In genomic region chr13:30617315-30618185, GRCh38 we compare ENCODE assay signal across 1 cellular context.
TF ChIP-seq lines count a peak whose summit lies in the region.

Gene USPL1, plus strand, starts transcription at chr13:30617920. Its CDS starts 3,221 bp downstream, at chr13:30621141.

TF ChIP-seq in K562, 482 proteins besides CTCF, POLR2A, EP300 and RAD21 (continued from another document and continues in another):
- peak; percentile 78; the same call in 1 of the 2 replicates for TF ChIP-seq TOE1 (IDR thresholded peaks at IDR 0.05; ENCODE audit: borderline replicate concordance)
- no peak for TF ChIP-seq TOE1 (CRISPR knock-in tag; IDR thresholded peaks at IDR 0.05; ENCODE audit: borderline replicate concordance, low read depth)
- no peak for TF ChIP-seq ZNF561 (CRISPR knock-in tag; conservative IDR thresholded peaks at IDR 0.05)
- no peak for TF ChIP-seq SIRT6 (IDR thresholded peaks at IDR 0.05; ENCODE audit: low read depth, low read length)
- no peak for TF ChIP-seq FOXJ3 (CRISPR knock-in tag; IDR thresholded peaks at IDR 0.05)
- TF ChIP-seq BCOR (IDR thresholded peaks at IDR 0.05), result 0 out of 2 replicates have a peak, but pooled peaks have one; percentile 6
- no peak for TF ChIP-seq BRD9 (IDR thresholded peaks at IDR 0.05; ENCODE audit: low read depth, partially characterized antibody)
- peak in 1 of 3 experiments; percentile 74 for TF ChIP-seq YY1 (IDR thresholded peaks at IDR 0.05; ENCODE audit: borderline replicate concordance in 1 of 3, control insufficient read depth in 1 of 3, extremely low read depth in 1 of 3, insufficient read depth in 3 of 3, insufficient read length in 1 of 3, insufficient replicate concordance in 2 of 3, low read depth in 1 of 3, low read length in 2 of 3)
- TF ChIP-seq SAFB2 (IDR thresholded peaks at IDR 0.05; ENCODE audit: borderline replicate concordance, low read depth, low read length, severe bottlenecking), result no peak
- TF ChIP-seq CREM (IDR thresholded peaks at IDR 0.05; ENCODE audit: low read depth), result peak; percentile 91
- TF ChIP-seq, protein P1, sequence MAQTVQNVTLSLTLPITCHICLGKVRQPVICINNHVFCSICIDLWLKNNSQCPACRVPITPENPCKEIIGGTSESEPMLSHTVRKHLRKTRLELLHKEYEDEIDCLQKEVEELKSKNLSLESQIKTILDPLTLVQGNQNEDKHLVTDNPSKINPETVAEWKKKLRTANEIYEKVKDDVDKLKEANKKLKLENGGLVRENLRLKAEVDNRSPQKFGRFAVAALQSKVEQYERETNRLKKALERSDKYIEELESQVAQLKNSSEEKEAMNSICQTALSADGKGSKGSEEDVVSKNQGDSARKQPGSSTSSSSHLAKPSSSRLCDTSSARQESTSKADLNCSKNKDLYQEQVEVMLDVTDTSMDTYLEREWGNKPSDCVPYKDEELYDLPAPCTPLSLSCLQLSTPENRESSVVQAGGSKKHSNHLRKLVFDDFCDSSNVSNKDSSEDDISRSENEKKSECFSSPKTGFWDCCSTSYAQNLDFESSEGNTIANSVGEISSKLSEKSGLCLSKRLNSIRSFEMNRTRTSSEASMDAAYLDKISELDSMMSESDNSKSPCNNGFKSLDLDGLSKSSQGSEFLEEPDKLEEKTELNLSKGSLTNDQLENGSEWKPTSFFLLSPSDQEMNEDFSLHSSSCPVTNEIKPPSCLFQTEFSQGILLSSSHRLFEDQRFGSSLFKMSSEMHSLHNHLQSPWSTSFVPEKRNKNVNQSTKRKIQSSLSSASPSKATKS (CRISPR knock-in tag; IDR thresholded peaks at IDR 0.05), result no peak
- TF ChIP-seq ZNF583 (CRISPR knock-in tag; IDR thresholded peaks at IDR 0.05), result no peak
- TF ChIP-seq GTF2A2 (tag; IDR thresholded peaks at IDR 0.05), result peak; percentile 56; the same call in 1 of the 2 replicates
- TF ChIP-seq GATAD2B (IDR thresholded peaks at IDR 0.05; ENCODE audit: borderline replicate concordance), result peak; percentile 44; the same call in 1 of the 2 replicates
- TF ChIP-seq, protein P2, sequence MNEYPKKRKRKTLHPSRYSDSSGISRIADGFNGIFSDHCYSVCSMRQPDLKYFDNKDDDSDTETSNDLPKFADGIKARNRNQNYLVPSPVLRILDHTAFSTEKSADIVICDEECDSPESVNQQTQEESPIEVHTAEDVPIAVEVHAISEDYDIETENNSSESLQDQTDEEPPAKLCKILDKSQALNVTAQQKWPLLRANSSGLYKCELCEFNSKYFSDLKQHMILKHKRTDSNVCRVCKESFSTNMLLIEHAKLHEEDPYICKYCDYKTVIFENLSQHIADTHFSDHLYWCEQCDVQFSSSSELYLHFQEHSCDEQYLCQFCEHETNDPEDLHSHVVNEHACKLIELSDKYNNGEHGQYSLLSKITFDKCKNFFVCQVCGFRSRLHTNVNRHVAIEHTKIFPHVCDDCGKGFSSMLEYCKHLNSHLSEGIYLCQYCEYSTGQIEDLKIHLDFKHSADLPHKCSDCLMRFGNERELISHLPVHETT (CRISPR knock-in tag; conservative IDR thresholded peaks at IDR 0.05 in 1 of 2, IDR thresholded peaks at IDR 0.05 in 1 of 2), result peak in 1 of 2 experiments; percentile 83; a peak in 2 of 4 replicates
- TF ChIP-seq ZNF77 (CRISPR knock-in tag; IDR thresholded peaks at IDR 0.05), result no peak
- TF ChIP-seq ZKSCAN1 (IDR thresholded peaks at IDR 0.05; ENCODE audit: low read depth, low read length), result peak; percentile 71; the same call in 1 of the 2 replicates
- TF ChIP-seq MAZ (CRISPR knock-in tag; conservative IDR thresholded peaks at IDR 0.05 in 1 of 2, IDR thresholded peaks at IDR 0.05 in 1 of 2), result peak; percentile 79 to 92; a peak in 3 of 4 replicates
- TF ChIP-seq ZNF133 (CRISPR knock-in tag; IDR thresholded peaks at IDR 0.05), result no peak
- TF ChIP-seq ETV5 (CRISPR knock-in tag; IDR thresholded peaks at IDR 0.05; ENCODE audit: low read depth), result peak; percentile 87
- TF ChIP-seq, protein P3, sequence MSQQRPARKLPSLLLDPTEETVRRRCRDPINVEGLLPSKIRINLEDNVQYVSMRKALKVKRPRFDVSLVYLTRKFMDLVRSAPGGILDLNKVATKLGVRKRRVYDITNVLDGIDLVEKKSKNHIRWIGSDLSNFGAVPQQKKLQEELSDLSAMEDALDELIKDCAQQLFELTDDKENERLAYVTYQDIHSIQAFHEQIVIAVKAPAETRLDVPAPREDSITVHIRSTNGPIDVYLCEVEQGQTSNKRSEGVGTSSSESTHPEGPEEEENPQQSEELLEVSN (IDR thresholded peaks at IDR 0.05; ENCODE audit: borderline replicate concordance in 1 of 2, extremely low read depth in 1 of 2, insufficient read depth in 1 of 2, insufficient read length in 1 of 2, low read depth in 1 of 2, low read length in 1 of 2, poor library complexity in 1 of 2, severe bottlenecking in 1 of 2), result peak; percentile 24 to 57
- TF ChIP-seq RBFOX2 (IDR thresholded peaks at IDR 0.05; ENCODE audit: low read depth, low read length), result peak; percentile 99
- TF ChIP-seq KAT7 (CRISPR knock-in tag; IDR thresholded peaks at IDR 0.05; ENCODE audit: borderline replicate concordance), result peak; percentile 98; the same call in 1 of the 2 replicates
- TF ChIP-seq, protein P4, sequence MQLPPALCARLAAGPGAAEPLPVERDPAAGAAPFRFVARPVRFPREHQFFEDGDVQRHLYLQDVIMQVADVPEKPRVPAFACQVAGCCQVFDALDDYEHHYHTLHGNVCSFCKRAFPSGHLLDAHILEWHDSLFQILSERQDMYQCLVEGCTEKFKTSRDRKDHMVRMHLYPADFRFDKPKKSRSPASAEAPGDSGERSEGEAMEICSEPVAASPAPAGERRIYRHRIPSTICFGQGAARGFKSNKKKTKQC (CRISPR knock-in tag; IDR thresholded peaks at IDR 0.05), result peak; percentile 44; the same call in 1 of the 2 replicates
- TF ChIP-seq, protein P5, sequence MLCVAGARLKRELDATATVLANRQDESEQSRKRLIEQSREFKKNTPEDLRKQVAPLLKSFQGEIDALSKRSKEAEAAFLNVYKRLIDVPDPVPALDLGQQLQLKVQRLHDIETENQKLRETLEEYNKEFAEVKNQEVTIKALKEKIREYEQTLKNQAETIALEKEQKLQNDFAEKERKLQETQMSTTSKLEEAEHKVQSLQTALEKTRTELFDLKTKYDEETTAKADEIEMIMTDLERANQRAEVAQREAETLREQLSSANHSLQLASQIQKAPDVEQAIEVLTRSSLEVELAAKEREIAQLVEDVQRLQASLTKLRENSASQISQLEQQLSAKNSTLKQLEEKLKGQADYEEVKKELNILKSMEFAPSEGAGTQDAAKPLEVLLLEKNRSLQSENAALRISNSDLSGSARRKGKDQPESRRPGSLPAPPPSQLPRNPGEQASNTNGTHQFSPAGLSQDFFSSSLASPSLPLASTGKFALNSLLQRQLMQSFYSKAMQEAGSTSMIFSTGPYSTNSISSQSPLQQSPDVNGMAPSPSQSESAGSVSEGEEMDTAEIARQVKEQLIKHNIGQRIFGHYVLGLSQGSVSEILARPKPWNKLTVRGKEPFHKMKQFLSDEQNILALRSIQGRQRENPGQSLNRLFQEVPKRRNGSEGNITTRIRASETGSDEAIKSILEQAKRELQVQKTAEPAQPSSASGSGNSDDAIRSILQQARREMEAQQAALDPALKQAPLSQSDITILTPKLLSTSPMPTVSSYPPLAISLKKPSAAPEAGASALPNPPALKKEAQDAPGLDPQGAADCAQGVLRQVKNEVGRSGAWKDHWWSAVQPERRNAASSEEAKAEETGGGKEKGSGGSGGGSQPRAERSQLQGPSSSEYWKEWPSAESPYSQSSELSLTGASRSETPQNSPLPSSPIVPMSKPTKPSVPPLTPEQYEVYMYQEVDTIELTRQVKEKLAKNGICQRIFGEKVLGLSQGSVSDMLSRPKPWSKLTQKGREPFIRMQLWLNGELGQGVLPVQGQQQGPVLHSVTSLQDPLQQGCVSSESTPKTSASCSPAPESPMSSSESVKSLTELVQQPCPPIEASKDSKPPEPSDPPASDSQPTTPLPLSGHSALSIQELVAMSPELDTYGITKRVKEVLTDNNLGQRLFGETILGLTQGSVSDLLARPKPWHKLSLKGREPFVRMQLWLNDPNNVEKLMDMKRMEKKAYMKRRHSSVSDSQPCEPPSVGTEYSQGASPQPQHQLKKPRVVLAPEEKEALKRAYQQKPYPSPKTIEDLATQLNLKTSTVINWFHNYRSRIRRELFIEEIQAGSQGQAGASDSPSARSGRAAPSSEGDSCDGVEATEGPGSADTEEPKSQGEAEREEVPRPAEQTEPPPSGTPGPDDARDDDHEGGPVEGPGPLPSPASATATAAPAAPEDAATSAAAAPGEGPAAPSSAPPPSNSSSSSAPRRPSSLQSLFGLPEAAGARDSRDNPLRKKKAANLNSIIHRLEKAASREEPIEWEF (CRISPR knock-in tag; IDR thresholded peaks at IDR 0.05), result no peak
- no peak for TF ChIP-seq MAFF (IDR thresholded peaks at IDR 0.05; ENCODE audit: low read length)
- TF ChIP-seq GABPB2 (CRISPR knock-in tag; conservative IDR thresholded peaks at IDR 0.05), result no peak
- TF ChIP-seq RAD51 (IDR thresholded peaks at IDR 0.05; ENCODE audit: borderline replicate concordance, low read depth), result no peak; the same call in 1 of the 2 replicates
- TF ChIP-seq FOXP1 (CRISPR knock-in tag; IDR thresholded peaks at IDR 0.05), result no peak
- no peak for TF ChIP-seq GTF2B (IDR thresholded peaks at IDR 0.05; ENCODE audit: extremely low read depth, insufficient read length)
- TF ChIP-seq, protein P6, sequence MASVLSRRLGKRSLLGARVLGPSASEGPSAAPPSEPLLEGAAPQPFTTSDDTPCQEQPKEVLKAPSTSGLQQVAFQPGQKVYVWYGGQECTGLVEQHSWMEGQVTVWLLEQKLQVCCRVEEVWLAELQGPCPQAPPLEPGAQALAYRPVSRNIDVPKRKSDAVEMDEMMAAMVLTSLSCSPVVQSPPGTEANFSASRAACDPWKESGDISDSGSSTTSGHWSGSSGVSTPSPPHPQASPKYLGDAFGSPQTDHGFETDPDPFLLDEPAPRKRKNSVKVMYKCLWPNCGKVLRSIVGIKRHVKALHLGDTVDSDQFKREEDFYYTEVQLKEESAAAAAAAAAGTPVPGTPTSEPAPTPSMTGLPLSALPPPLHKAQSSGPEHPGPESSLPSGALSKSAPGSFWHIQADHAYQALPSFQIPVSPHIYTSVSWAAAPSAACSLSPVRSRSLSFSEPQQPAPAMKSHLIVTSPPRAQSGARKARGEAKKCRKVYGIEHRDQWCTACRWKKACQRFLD (CRISPR knock-in tag; IDR thresholded peaks at IDR 0.05), result no peak
- TF ChIP-seq, protein P7, sequence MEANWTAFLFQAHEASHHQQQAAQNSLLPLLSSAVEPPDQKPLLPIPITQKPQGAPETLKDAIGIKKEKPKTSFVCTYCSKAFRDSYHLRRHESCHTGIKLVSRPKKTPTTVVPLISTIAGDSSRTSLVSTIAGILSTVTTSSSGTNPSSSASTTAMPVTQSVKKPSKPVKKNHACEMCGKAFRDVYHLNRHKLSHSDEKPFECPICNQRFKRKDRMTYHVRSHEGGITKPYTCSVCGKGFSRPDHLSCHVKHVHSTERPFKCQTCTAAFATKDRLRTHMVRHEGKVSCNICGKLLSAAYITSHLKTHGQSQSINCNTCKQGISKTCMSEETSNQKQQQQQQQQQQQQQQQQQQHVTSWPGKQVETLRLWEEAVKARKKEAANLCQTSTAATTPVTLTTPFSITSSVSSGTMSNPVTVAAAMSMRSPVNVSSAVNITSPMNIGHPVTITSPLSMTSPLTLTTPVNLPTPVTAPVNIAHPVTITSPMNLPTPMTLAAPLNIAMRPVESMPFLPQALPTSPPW (CRISPR knock-in tag; IDR thresholded peaks at IDR 0.05), result peak; percentile 84
- TF ChIP-seq ESRRA (IDR thresholded peaks at IDR 0.05; ENCODE audit: borderline replicate concordance, low read depth), result peak; percentile 82; the same call in 1 of the 2 replicates
- TF ChIP-seq LARP7 (IDR thresholded peaks at IDR 0.05), result no peak
- TF ChIP-seq ELF1 (tag; IDR thresholded peaks at IDR 0.05), result peak; percentile 96
- TF ChIP-seq SMARCE1 (IDR thresholded peaks at IDR 0.05), result no peak; the same call in 1 of the 2 replicates
- peak; percentile 66 for TF ChIP-seq PML (IDR thresholded peaks at IDR 0.05; ENCODE audit: low read length)
- no peak for TF ChIP-seq ADNP (tag; IDR thresholded peaks at IDR 0.05)
- no peak for TF ChIP-seq THRA (IDR thresholded peaks at IDR 0.05)
- TF ChIP-seq POLR2H (tag; IDR thresholded peaks at IDR 0.05; ENCODE audit: low read depth), result peak; percentile 42; the same call in 1 of the 2 replicates
- TF ChIP-seq HSF4 (CRISPR knock-in tag; IDR thresholded peaks at IDR 0.05; ENCODE audit: borderline replicate concordance), result no peak
- TF ChIP-seq PHF8 (IDR thresholded peaks at IDR 0.05; ENCODE audit: borderline replicate concordance, low read length), result peak; percentile 77
- TF ChIP-seq ZNF707 (CRISPR knock-in tag; conservative IDR thresholded peaks at IDR 0.05), result no peak
- TF ChIP-seq POLR3A (IDR thresholded peaks at IDR 0.05; ENCODE audit: borderline replicate concordance, extremely low read depth, insufficient read depth, insufficient read length), result no peak
- TF ChIP-seq ZBTB11 (CRISPR knock-in tag; IDR thresholded peaks at IDR 0.05), result peak; percentile 96 to 100 (median 100)
